ENCODE assay signal across 12 cellular contexts in genomic region chr6:4178737-4179333, GRCh38. TPM values are rescaled to one million over a fixed set of nuclear protein-coding genes. Genes with fewer than 3 reads are reported as not detected.
A peak's percentile ranks its signal among the peaks of the same experiment; 100 is the strongest.
DNase-seq lines count a peak whose midpoint lies in the region; ATAC-seq and TF ChIP-seq lines count a peak whose summit lies in the region.
"Had no signal": no experiment of that assay in that cellular context is flagged by ENCODE, and none has a peak within 500 bp of the region (broad histone marks: within the 10 kb centered on the region; RNA-seq: fewer than 3 reads in every experiment).

No MANE protein-coding gene starts in this region.

- no peaks in the 10 kb centered on the region for H3K79me2 ChIP-seq in trophoblast cell (ENCODE audit: control insufficient read depth, insufficient read depth, low read length, poor library complexity)

- no peak overlapping the region for H2BK12ac ChIP-seq in trophoblast cell (ENCODE audit: low read length)

- H3K27me3 ChIP-seq in trophoblast cell (ENCODE audit: insufficient read depth, low read length): no peaks in the 10 kb centered on the region
- H3K27me3 ChIP-seq in testis: no peaks in the 10 kb centered on the region

- H3K4me1 ChIP-seq in trophoblast cell (ENCODE audit: control insufficient read depth in 1 of 2, insufficient read depth in 2 of 2, low read length in 2 of 2): peaks cover 2% of the 10 kb centered on the region in 2 experiments
- no peaks in the 10 kb centered on the region for H3K4me1 ChIP-seq in testis

- H4K8ac ChIP-seq in trophoblast cell (ENCODE audit: low read depth, low read length): no peak overlapping the region

- TF ChIP-seq POLR2A in erythroblast (IDR thresholded peaks at IDR 0.05; ENCODE audit: low read length): no peak
- TF ChIP-seq POLR2A in testis (IDR thresholded peaks at IDR 0.05): no peak

- H3K79me1 ChIP-seq in trophoblast cell (ENCODE audit: low read length): no peaks in the 10 kb centered on the region

- H3K18ac ChIP-seq in trophoblast cell (ENCODE audit: low read length): no peak overlapping the region

- H2BK120ac ChIP-seq in trophoblast cell (ENCODE audit: insufficient read depth, low read length, poor library complexity): no peak overlapping the region

- intact Hi-C loops in testis (cut with DNase I; ENCODE audit: low total_unique reads): no loop called here

- no peak overlapping the region for H3K9ac ChIP-seq in trophoblast cell (ENCODE audit: low read length)

- H3K4ac ChIP-seq in trophoblast cell (ENCODE audit: low read depth, low read length): no peak overlapping the region

- no peak overlapping the region for H2AFZ ChIP-seq in trophoblast cell (ENCODE audit: insufficient read depth, low read length, poor library complexity)

- H4K91ac ChIP-seq in trophoblast cell (ENCODE audit: low read depth, low read length): no peak overlapping the region

- H3K27ac ChIP-seq in trophoblast cell (ENCODE audit: low read depth, low read length) (no peak overlapping the region), testis (no peak overlapping the region)
- H3K27ac ChIP-seq: A549 had no signal

- no peaks in the 10 kb centered on the region for H3K36me3 ChIP-seq in trophoblast cell (ENCODE audit: control insufficient read depth in 1 of 2, insufficient read depth in 2 of 2, low read length in 2 of 2)
- no peaks in the 10 kb centered on the region for H3K36me3 ChIP-seq in testis (ENCODE audit: low read depth, missing control alignments)

- H3K4me3 ChIP-seq in LNCaP clone FGC (ENCODE audit: low read depth, low read length): no peak overlapping the region
- H3K4me3 ChIP-seq in trophoblast cell (ENCODE audit: low read depth, low read length): no peak overlapping the region
- no peak overlapping the region for H3K4me3 ChIP-seq in testis
- H3K4me3 ChIP-seq: A549 had no signal

- no CpG with 5 or more reads among the region's 8 CpGs for WGBS in trophoblast cell (ENCODE audit: extremely low coverage, insufficient coverage, insufficient read length)
- 56 to 75% methylated on average over 6 to 8 of the region's 8 CpGs for WGBS in testis, 2 donors

- H2BK5ac ChIP-seq in trophoblast cell (ENCODE audit: low read depth, low read length, poor library complexity): no peak overlapping the region

- H2AK5ac ChIP-seq in trophoblast cell (ENCODE audit: low read length): no peak overlapping the region

- no peak for ATAC-seq in HG02981 (IDR thresholded peaks at IDR 0.05; ENCODE audit: unreplicated experiment)
- ATAC-seq: A549; CD8-positive, alpha-beta T cell; HCT116 had no signal

- H4K12ac ChIP-seq in trophoblast cell (ENCODE audit: low read depth, low read length): no peak overlapping the region

- H3K14ac ChIP-seq in trophoblast cell (ENCODE audit: low read length): no peak overlapping the region

- H3K4me2 ChIP-seq in trophoblast cell (ENCODE audit: low read length): no peak overlapping the region
- H3K4me2 ChIP-seq: A549 had no signal

- no peak overlapping the region for H3K23ac ChIP-seq in trophoblast cell (ENCODE audit: low read length)

- H3K9me3 ChIP-seq in trophoblast cell (ENCODE audit: insufficient read depth, low read depth, low read length) (no peaks in the 10 kb centered on the region), testis (no peaks in the 10 kb centered on the region)
- H3K9me3 ChIP-seq: A549 had no signal

- DNase-seq in HT1080 (ENCODE audit: low read depth): peak; percentile 19
- DNase-seq in LNCaP clone FGC (ENCODE audit: low read depth): peak; percentile 7
- DNase-seq in erythroblast (lab: John Stamatoyannopoulos, UW): peak; percentile 19 to 31
- peak; percentile 5 to 62 for DNase-seq in trophoblast cell
- no peak for DNase-seq in H4 (ENCODE audit: low spot score)
- DNase-seq in testis: no peak
- DNase-seq: CD8-positive, alpha-beta T cell; COR-L47; GF-D8 had no signal

- no peak for TF ChIP-seq CTCF in LNCaP clone FGC (IDR thresholded peaks at IDR 0.05; ENCODE audit: control insufficient read depth, extremely low read depth, insufficient read depth)
- no peak for TF ChIP-seq CTCF in testis (IDR thresholded peaks at IDR 0.05)

RNA-seq across cellular contexts. Expression of gene ECI2, which starts 43.5 kb away (rescaled TPM):
- 70.7 and 78.5 TPM in 2 replicates for total RNA-seq in HT1080 (2014; rRNA removed; shearing (Covaris generic))
- 79.7 and 86.7 TPM in 2 replicates for polyA plus RNA-seq in HT1080 (2015; cell fraction: cytosol; rRNA removed)
- polyA plus RNA-seq in HT1080 (2015; cell fraction: nucleus; rRNA removed): 77.0 and 78.0 TPM in 2 replicates
- polyA plus RNA-seq in trophoblast cell (2013): 49.0 and 56.5 TPM in 2 replicates
- total RNA-seq in H4 (2014; rRNA removed; shearing (Covaris generic)): 95.9 and 111 TPM in 2 replicates
- total RNA-seq in testis: 10 to 100 TPM; 52.3 to 53.3 TPM
- polyA plus RNA-seq in testis (ENCODE audit: insufficient read depth, low read depth, low replicate concordance): 57.2 TPM

Comparison
In these comparisons a context has a peak if more than half of its experiments do, and no peak if none do; other contexts are left out.
1. DNase-seq: peak in HT1080 (single experiment), LNCaP clone FGC (single experiment), erythroblast (2 of 2) and trophoblast cell (2 of 2); none in H4 (single experiment) and testis (single experiment).